ENCODE assay signal across 18 cellular contexts in the genomic region with DNA sequence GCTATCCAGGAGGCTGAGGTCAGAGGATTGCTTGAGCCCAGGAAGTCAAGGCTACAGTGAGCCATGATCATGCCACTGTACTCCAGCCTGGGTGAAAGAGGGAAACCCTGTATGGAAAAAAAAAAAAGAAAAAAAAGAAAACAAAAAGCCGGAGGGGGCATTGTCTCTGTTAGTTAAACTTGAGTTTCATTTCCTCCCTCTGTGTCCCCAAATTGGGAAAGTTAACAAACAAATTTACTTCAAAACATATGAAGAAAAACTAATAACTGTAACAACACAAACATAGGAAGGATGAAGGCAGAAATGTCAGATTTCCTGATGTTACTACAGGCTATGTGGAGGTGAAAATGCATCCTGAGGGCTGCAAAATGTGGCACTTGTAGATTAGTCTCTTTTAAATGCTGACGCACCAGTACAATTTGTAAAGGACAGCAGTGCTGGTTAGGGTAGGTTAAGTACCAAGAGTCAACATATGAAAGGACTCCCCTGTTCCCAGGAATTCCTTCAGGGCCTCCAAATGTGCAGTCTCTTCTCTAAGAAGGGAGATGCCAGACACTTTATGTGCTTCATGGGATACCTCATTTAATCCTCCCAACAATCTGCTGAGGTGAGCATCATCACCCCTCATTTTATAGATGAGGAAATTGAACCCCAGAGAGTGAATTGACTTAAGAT. TPM values are rescaled to one million over a fixed set of nuclear protein-coding genes. Genes with fewer than 3 reads are reported as not detected.
A peak's percentile ranks its signal among the peaks of the same experiment; 100 is the strongest.
DNase-seq lines count a peak whose midpoint lies in the region; ATAC-seq lines count a peak whose summit lies in the region.
"Had no signal": no experiment of that assay in that cellular context is flagged by ENCODE, and none has a peak within 500 bp of the region (broad histone marks: within the 10 kb centered on the region; RNA-seq: fewer than 3 reads in every experiment).

No MANE protein-coding gene starts in this region.

- intact Hi-C loops in posterior cingulate gyrus (cut with DNase I): no loop called here
- intact Hi-C loops in activated CD4-positive, alpha-beta T cell treated with anti-CD3 and anti-CD28 coated beads for 36 hours (cut with DNase I, micrococcal nuclease): loop anchor here in 1 of 2 experiments (5.0 kb wide), 1 partner anchor 939 kb away; no protein-coding TSS in a partner anchor

- no peaks in the 10 kb centered on the region for H3K27me3 ChIP-seq in iPS-20b (ENCODE audit: insufficient read depth, low read length)
- H3K27me3 ChIP-seq: MG63 had no signal

- no peak overlapping the region for H3K27ac ChIP-seq in iPS-20b (ENCODE audit: low read length)

- H3K27ac Mint-ChIP-seq in activated CD8-positive, alpha-beta memory T cell treated with anti-CD3 and anti-CD28 coated beads, Interleukin-2, amount 10 ng/mL, durations not matched to agents 7 days and 5 days: peak overlapping the region; percentile 24
- H3K27ac Mint-ChIP-seq in central memory CD8-positive, alpha-beta T cell (ENCODE audit: low read depth): peak overlapping the region; percentile 29
- peak overlapping the region; percentile 60 for H3K27ac Mint-ChIP-seq in stimulated activated memory B cell treated with anti-CD40 and anti-IgM and Interleukin-4, amounts not matched to agents 10 μg/mL and 1 μg/mL and 100 μg/mL, for 72 hours
- no peak overlapping the region for H3K27ac Mint-ChIP-seq in activated CD4-positive, alpha-beta T cell treated with anti-CD3 and anti-CD28 coated beads for 36 hours

- CTCF ChIA-PET in activated CD8-positive, alpha-beta memory T cell treated with anti-CD3 and anti-CD28 coated beads, Interleukin-2, amount 10 ng/mL, durations not matched to agents 7 days and 5 days (lab: Charles Lee): no interaction called here
- CTCF ChIA-PET in activated CD4-positive, alpha-beta T cell treated with anti-CD3 and anti-CD28 coated beads for 36 hours (lab: Charles Lee): no interaction called here

- H3K36me3 Mint-ChIP-seq in activated CD8-positive, alpha-beta memory T cell treated with anti-CD3 and anti-CD28 coated beads, Interleukin-2, amount 10 ng/mL, durations not matched to agents 7 days and 5 days: peaks cover 12% of the 10 kb centered on the region
- peaks cover 31% of the 10 kb centered on the region for H3K36me3 Mint-ChIP-seq in central memory CD8-positive, alpha-beta T cell (ENCODE audit: insufficient read depth)
- H3K36me3 Mint-ChIP-seq in stimulated activated memory B cell treated with anti-CD40 and anti-IgM and Interleukin-4, amounts not matched to agents 10 μg/mL and 1 μg/mL and 100 μg/mL, for 72 hours: peaks cover 33% of the 10 kb centered on the region
- H3K36me3 Mint-ChIP-seq in activated CD4-positive, alpha-beta T cell treated with anti-CD3 and anti-CD28 coated beads for 36 hours (ENCODE audit: low read depth): peaks cover 8% of the 10 kb centered on the region

- ATAC-seq in activated CD8-positive, alpha-beta memory T cell treated with anti-CD3 and anti-CD28 coated beads, Interleukin-2, amount 10 ng/mL, durations not matched to agents 7 days and 5 days: no peak
- no peak for ATAC-seq in central memory CD8-positive, alpha-beta T cell (replicated peaks; ENCODE audit: extremely low read depth, poor library complexity, severe bottlenecking)
- peak; percentile 36 for ATAC-seq in stimulated activated memory B cell treated with anti-CD40 and anti-IgM and Interleukin-4, amounts not matched to agents 10 μg/mL and 1 μg/mL and 100 μg/mL, for 72 hours
- no peak for ATAC-seq in activated CD4-positive, alpha-beta T cell treated with anti-CD3 and anti-CD28 coated beads for 36 hours
- ATAC-seq: Panc1, Right ventricle myocardium inferior had no signal

- peak overlapping the region; percentile 9 for H3K9ac ChIP-seq in iPS-20b (ENCODE audit: low read depth, low read length)

- POLR2A ChIA-PET in activated CD4-positive, alpha-beta T cell treated with anti-CD3 and anti-CD28 coated beads for 36 hours (lab: Charles Lee): no interaction called here

- H3K4me3 ChIP-seq in iPS-20b (ENCODE audit: low read length): peak overlapping the region; percentile 8; the same call in 1 of the 2 replicates
- H3K4me3 ChIP-seq: MG63 had no signal

- H3K4me1 ChIP-seq in iPS-20b (ENCODE audit: insufficient read depth, low read length): peaks cover 30% of the 10 kb centered on the region; the same call in 1 of the 2 replicates

- no peaks in the 10 kb centered on the region for H3K4me1 Mint-ChIP-seq in activated CD8-positive, alpha-beta memory T cell treated with anti-CD3 and anti-CD28 coated beads, Interleukin-2, amount 10 ng/mL, durations not matched to agents 7 days and 5 days
- H3K4me1 Mint-ChIP-seq in central memory CD8-positive, alpha-beta T cell: no peaks in the 10 kb centered on the region
- peaks cover 6% of the 10 kb centered on the region for H3K4me1 Mint-ChIP-seq in stimulated activated memory B cell treated with anti-CD40 and anti-IgM and Interleukin-4, amounts not matched to agents 10 μg/mL and 1 μg/mL and 100 μg/mL, for 72 hours
- H3K4me1 Mint-ChIP-seq in activated CD4-positive, alpha-beta T cell treated with anti-CD3 and anti-CD28 coated beads for 36 hours: no peaks in the 10 kb centered on the region
- H3K4me1 Mint-ChIP-seq: CD4-positive, alpha-beta memory T cell had no signal

- no peaks in the 10 kb centered on the region for H3K9me3 ChIP-seq in iPS-20b (ENCODE audit: insufficient read depth, low read depth, low read length)
- H3K9me3 ChIP-seq: MG63 had no signal

- H3K9me3 Mint-ChIP-seq in activated CD8-positive, alpha-beta memory T cell treated with anti-CD3 and anti-CD28 coated beads, Interleukin-2, amount 10 ng/mL, durations not matched to agents 7 days and 5 days (ENCODE audit: low read depth): no peaks in the 10 kb centered on the region
- H3K9me3 Mint-ChIP-seq in central memory CD8-positive, alpha-beta T cell: no peaks in the 10 kb centered on the region
- H3K9me3 Mint-ChIP-seq in stimulated activated memory B cell treated with anti-CD40 and anti-IgM and Interleukin-4, amounts not matched to agents 10 μg/mL and 1 μg/mL and 100 μg/mL, for 72 hours: no peaks in the 10 kb centered on the region
- H3K9me3 Mint-ChIP-seq in activated CD4-positive, alpha-beta T cell treated with anti-CD3 and anti-CD28 coated beads for 36 hours (ENCODE audit: low read depth): no peaks in the 10 kb centered on the region
- H3K9me3 Mint-ChIP-seq: CD4-positive, alpha-beta memory T cell had no signal

- peaks cover 25% of the 10 kb centered on the region for H3K36me3 ChIP-seq in iPS-20b (ENCODE audit: insufficient read depth, low read depth, low read length)

- DNase-seq in activated CD8-positive, alpha-beta memory T cell treated with anti-CD3 and anti-CD28 coated beads, Interleukin-2, amount 10 ng/mL, durations not matched to agents 7 days and 5 days: no peak
- no peak for DNase-seq in activated CD8-positive, alpha-beta memory T cell treated with anti-CD3 and anti-CD28 coated beads for 24 hours
- DNase-seq in central memory CD8-positive, alpha-beta T cell (ENCODE audit: low spot score in 2 of 2): no peak
- DNase-seq in NAMALWA (ENCODE audit: low spot score): no peak
- DNase-seq in posterior cingulate gyrus: no peak
- DNase-seq in activated CD4-positive, alpha-beta T cell treated with anti-CD3 and anti-CD28 coated beads for 36 hours: no peak
- DNase-seq: 8988T; CD4-positive, alpha-beta memory T cell; DMS79; IMR-90; Karpas-422; MG63; NCI-H1930; NCI-H446 had no signal

- H3K4me3 Mint-ChIP-seq in activated CD8-positive, alpha-beta memory T cell treated with anti-CD3 and anti-CD28 coated beads, Interleukin-2, amount 10 ng/mL, durations not matched to agents 7 days and 5 days: no peak overlapping the region
- no peak overlapping the region for H3K4me3 Mint-ChIP-seq in central memory CD8-positive, alpha-beta T cell
- no peak overlapping the region for H3K4me3 Mint-ChIP-seq in stimulated activated memory B cell treated with anti-CD40 and anti-IgM and Interleukin-4, amounts not matched to agents 10 μg/mL and 1 μg/mL and 100 μg/mL, for 72 hours
- no peak overlapping the region for H3K4me3 Mint-ChIP-seq in activated CD4-positive, alpha-beta T cell treated with anti-CD3 and anti-CD28 coated beads for 36 hours
- H3K4me3 Mint-ChIP-seq: CD4-positive, alpha-beta memory T cell had no signal

- H3K27me3 Mint-ChIP-seq in activated CD8-positive, alpha-beta memory T cell treated with anti-CD3 and anti-CD28 coated beads, Interleukin-2, amount 10 ng/mL, durations not matched to agents 7 days and 5 days: no peaks in the 10 kb centered on the region
- no peaks in the 10 kb centered on the region for H3K27me3 Mint-ChIP-seq in central memory CD8-positive, alpha-beta T cell
- H3K27me3 Mint-ChIP-seq in stimulated activated memory B cell treated with anti-CD40 and anti-IgM and Interleukin-4, amounts not matched to agents 10 μg/mL and 1 μg/mL and 100 μg/mL, for 72 hours: no peaks in the 10 kb centered on the region
- no peaks in the 10 kb centered on the region for H3K27me3 Mint-ChIP-seq in activated CD4-positive, alpha-beta T cell treated with anti-CD3 and anti-CD28 coated beads for 36 hours
- H3K27me3 Mint-ChIP-seq: CD4-positive, alpha-beta memory T cell had no signal

RNA-seq across cellular contexts. Expression of a gene that starts 52.9 kb away (rescaled TPM):
- 10 to 100 TPM; 49.0 to 65.9 TPM for total RNA-seq in activated CD8-positive, alpha-beta memory T cell treated with anti-CD3 and anti-CD28 coated beads, Interleukin-2, amount 10 ng/mL, durations not matched to agents 7 days and 5 days
- total RNA-seq in activated CD4-positive, alpha-beta T cell treated with anti-CD3 and anti-CD28 coated beads for 36 hours: 10 to 100 TPM; 24.0 to 24.5 TPM
